In the genomic region with DNA sequence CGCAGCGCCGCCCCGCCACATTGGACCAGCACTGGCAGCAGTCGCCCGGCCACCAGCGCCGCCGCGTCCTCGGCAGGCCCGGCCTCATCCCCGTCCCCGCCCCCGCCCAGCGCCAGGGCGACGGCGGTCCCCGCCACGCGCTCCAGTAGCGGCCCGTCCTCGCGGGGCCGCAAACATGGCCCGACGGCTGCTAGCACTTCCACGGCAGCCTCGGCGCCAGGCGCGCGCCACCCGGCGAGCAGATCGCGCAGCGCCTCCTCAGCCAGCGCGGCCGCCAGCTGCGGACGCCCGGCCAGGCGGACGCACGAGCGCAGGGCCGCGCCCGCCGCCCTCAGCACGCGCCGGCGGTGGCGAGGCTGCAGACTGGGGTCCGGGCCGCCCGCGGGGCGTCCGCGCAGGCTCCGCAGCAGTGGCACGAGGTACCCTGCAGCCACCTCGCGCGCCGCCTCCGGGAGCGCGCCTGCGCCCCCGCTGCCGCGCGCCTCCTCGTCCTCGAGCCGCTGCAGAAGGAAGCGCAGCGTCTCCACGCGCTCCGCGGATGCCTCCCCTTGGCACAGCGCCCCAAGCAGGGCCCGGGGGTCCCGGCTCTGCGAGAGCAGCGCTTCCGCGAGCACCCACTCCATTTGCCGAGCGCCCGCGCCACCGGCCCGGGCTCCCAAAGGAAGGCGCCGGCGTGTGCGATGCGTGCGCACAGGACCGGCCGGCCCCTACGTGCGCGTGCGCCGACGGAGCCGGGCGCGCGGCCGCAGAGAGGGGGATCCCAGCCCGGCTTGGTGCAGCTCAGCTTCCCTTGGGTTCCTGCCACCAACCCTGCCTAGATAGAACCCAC, we compare ENCODE assay signal across 8 cellular contexts. TPM values are rescaled to one million over a fixed set of nuclear protein-coding genes. Genes with fewer than 3 reads are reported as not detected.
A peak's percentile ranks its signal among the peaks of the same experiment; 100 is the strongest.
DNase-seq lines count a peak whose midpoint lies in the region; ATAC-seq and TF ChIP-seq lines count a peak whose summit lies in the region.

A gene with protein sequence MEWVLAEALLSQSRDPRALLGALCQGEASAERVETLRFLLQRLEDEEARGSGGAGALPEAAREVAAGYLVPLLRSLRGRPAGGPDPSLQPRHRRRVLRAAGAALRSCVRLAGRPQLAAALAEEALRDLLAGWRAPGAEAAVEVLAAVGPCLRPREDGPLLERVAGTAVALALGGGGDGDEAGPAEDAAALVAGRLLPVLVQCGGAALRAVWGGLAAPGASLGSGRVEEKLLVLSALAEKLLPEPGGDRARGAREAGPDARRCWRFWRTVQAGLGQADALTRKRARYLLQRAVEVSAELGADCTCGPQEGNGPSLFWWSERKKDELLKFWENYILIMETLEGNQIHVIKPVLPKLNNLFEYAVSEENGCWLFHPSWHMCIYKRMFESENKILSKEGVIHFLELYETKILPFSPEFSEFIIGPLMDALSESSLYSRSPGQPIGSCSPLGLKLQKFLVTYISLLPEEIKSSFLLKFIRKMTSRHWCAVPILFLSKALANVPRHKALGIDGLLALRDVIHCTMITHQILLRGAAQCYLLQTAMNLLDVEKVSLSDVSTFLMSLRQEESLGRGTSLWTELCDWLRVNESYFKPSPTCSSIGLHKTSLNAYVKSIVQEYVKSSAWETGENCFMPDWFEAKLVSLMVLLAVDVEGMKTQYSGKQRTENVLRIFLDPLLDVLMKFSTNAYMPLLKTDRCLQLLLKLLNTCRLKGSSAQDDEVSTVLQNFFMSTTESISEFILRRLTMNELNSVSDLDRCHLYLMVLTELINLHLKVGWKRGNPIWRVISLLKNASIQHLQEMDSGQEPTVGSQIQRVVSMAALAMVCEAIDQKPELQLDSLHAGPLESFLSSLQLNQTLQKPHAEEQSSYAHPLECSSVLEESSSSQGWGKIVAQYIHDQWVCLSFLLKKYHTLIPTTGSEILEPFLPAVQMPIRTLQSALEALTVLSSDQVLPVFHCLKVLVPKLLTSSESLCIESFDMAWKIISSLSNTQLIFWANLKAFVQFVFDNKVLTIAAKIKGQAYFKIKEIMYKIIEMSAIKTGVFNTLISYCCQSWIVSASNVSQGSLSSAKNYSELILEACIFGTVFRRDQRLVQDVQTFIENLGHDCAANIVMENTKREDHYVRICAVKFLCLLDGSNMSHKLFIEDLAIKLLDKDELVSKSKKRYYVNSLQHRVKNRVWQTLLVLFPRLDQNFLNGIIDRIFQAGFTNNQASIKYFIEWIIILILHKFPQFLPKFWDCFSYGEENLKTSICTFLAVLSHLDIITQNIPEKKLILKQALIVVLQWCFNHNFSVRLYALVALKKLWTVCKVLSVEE (N-terminal part only) (minus strand): TSS at position 699 of the 829 bp plus-strand sequence. CDS start 76 bp downstream, at position 623.

- TF ChIP-seq CTCF in lower leg skin (IDR thresholded peaks at IDR 0.05): no peak

- no peak for TF ChIP-seq POLR2A in lower leg skin (IDR thresholded peaks at IDR 0.05)

- intact Hi-C loops in lower leg skin (cut with DNase I; ENCODE audit: low total_unique reads): no loop called here

- H3K4me3 ChIP-seq in lower leg skin (ENCODE audit: low read depth, poor library complexity, severe bottlenecking): peak within 1 kb of the TSS; percentile 65

- ATAC-seq in HG03432 (IDR thresholded peaks at IDR 0.05; ENCODE audit: unreplicated experiment): peak; percentile 74

- DNase-seq in C1 segment of cervical spinal cord (lab: John Stamatoyannopoulos, UW) (peak in 13 of 14 donors; percentile 55 to 91 (median 74)), GM19238 (ENCODE audit: insufficient read length, low spot score) (peak; percentile 85), NCI-H524 treated with DMSO at 0.1 percent for 48 hours (lab: John Stamatoyannopoulos, UW) (peak; percentile 27), dermis microvascular lymphatic vessel endothelial cell (ENCODE audit: low read depth in 2 of 2) (peak; percentile 45 to 82), lower leg skin (ENCODE audit: low spot score in 2 of 2) (peak in 1 of 2 donors; percentile 88)
- peak; percentile 55 to 64 for DNase-seq in activated CD4-positive, alpha-beta T cell treated with anti-CD3 and anti-CD28 coated beads, Interleukin-2, amount 50 U/mL, for 24 hours (ENCODE audit: low read depth in 1 of 2, low spot score in 1 of 2)
- DNase-seq in stimulated activated CD4-positive, alpha-beta T cell treated with anti-CD3 and anti-CD28 coated beads, Interleukin-4, amount 100 ng/mL, for 48 hours (ENCODE audit: low read depth in 2 of 2): peak; percentile 57 to 66

- 0% methylated on average over 1 to 34 of the region's 122 CpGs for WGBS in lower leg skin, 2 donors

RNA-seq across cellular contexts. Expression of the gene that starts here (rescaled TPM):
- total RNA-seq in dermis microvascular lymphatic vessel endothelial cell: 14.2 and 14.4 TPM in 2 replicates
- total RNA-seq in lower leg skin: 10 to 100 TPM; 13.8 to 23.0 (median 16.3) TPM
